Comparison of ENCODE assay signal across 20 cellular contexts in the genomic region with DNA sequence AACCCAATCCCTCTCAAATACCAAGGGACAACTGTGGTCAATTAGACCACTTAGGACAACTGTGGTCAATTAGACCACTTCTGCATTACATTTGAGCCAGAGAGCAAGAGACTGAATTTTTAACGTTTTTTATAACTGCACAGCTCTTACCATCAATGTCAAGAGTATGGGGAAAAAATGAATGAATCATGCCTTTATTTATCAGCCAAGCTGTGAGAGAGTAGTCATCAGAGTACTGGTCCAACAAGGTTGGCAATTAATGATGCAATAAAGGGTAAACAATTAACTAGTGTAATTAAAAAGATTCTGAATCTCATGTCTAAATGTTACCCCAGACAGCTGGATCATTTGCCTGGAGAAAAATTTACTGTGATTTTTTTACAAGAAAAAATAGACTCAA.
A peak's percentile ranks its signal among the peaks of the same experiment; 100 is the strongest.
DNase-seq lines count a peak whose midpoint lies in the region; ATAC-seq, FAIRE-seq and TF ChIP-seq lines count a peak whose summit lies in the region.
"Had no signal": no experiment of that assay in that cellular context is flagged by ENCODE, and none has a peak within 500 bp of the region (broad histone marks: within the 10 kb centered on the region; RNA-seq: fewer than 3 reads in every experiment).

No MANE protein-coding gene starts in this region.

- no peak for TF ChIP-seq CTCF in glutamatergic neuron (IDR thresholded peaks at IDR 0.05; ENCODE audit: partially characterized antibody, unreplicated experiment)
- TF ChIP-seq CTCF in kidney (IDR thresholded peaks at IDR 0.05; ENCODE audit: borderline replicate concordance, extremely low read depth, insufficient read depth), result no peak

- no peak overlapping the region for H3K9ac ChIP-seq in kidney (ENCODE audit: low read length in 2 of 2)

- H3K4me3 ChIP-seq in ACC112 (ENCODE audit: low read depth, low read length), result no peak overlapping the region
- H3K4me3 ChIP-seq in kidney (ENCODE audit: low read length in 2 of 2), result no peak overlapping the region
- H3K4me3 ChIP-seq: Peyer's patch had no signal

- H3K27me3 Mint-ChIP-seq in glutamatergic neuron (ENCODE audit: unreplicated experiment), result peaks cover 5% of the 10 kb centered on the region
- H3K27me3 Mint-ChIP-seq: CD4-positive, alpha-beta memory T cell had no signal

- intact Hi-C loops in kidney (cut with DNase I), result no loop called here

- H3K9me3 Mint-ChIP-seq in glutamatergic neuron (ENCODE audit: unreplicated experiment), result no peaks in the 10 kb centered on the region

- no peak for FAIRE-seq in kidney (lab: Jason Lieb, UNC)
- FAIRE-seq: D721Med, G401.6, GM12891, GM19239 had no signal

- H3K4me1 ChIP-seq in ACC112 (ENCODE audit: control insufficient read depth, insufficient read depth, low read length, unreplicated experiment) (peaks cover 21% of the 10 kb centered on the region), kidney (ENCODE audit: control insufficient read depth in 1 of 2, insufficient read depth in 1 of 2, low read depth in 1 of 2, low read length in 2 of 2) (no peaks in the 10 kb centered on the region)
- H3K4me1 ChIP-seq: Peyer's patch had no signal

- H3K36me3 ChIP-seq in ACC112 (ENCODE audit: insufficient read depth, low read length) (no peaks in the 10 kb centered on the region), kidney (ENCODE audit: control insufficient read depth in 1 of 2, insufficient read depth in 2 of 2, low read length in 2 of 2) (no peaks in the 10 kb centered on the region)
- H3K36me3 ChIP-seq: Peyer's patch had no signal

- H3K27ac ChIP-seq in ACC112 (ENCODE audit: low read depth, low read length) (peak overlapping the region; percentile 62), kidney (ENCODE audit: low read depth in 2 of 2, low read length in 2 of 2) (no peak overlapping the region)
- H3K27ac ChIP-seq: Peyer's patch had no signal

- peak overlapping the region; percentile 48 for H3K4me3 Mint-ChIP-seq in glutamatergic neuron (ENCODE audit: unreplicated experiment)
- H3K4me3 Mint-ChIP-seq: CD4-positive, alpha-beta memory T cell had no signal

- H3K27ac Mint-ChIP-seq in glutamatergic neuron (ENCODE audit: unreplicated experiment), result peak overlapping the region; percentile 95
- H3K27ac Mint-ChIP-seq: CD4-positive, alpha-beta memory T cell had no signal

- H3K4me1 Mint-ChIP-seq in glutamatergic neuron (ENCODE audit: low read depth, unreplicated experiment), result peaks cover 62% of the 10 kb centered on the region
- H3K4me1 Mint-ChIP-seq: CD4-positive, alpha-beta memory T cell had no signal

- no peak overlapping the region for H2AFZ ChIP-seq in ACC112 (ENCODE audit: low read length, unreplicated experiment)

- ATAC-seq in SK-N-SH treated with all-trans-retinoic acid at 6 μM for 48 hours, result 0 out of 3 replicates have a peak, but pooled peaks have one; percentile 9

- peaks cover 7% of the 10 kb centered on the region for H3K79me2 ChIP-seq in ACC112 (ENCODE audit: control insufficient read depth, insufficient read depth, low read length, unreplicated experiment)

- no peaks in the 10 kb centered on the region for H3K36me3 Mint-ChIP-seq in glutamatergic neuron (ENCODE audit: unreplicated experiment)
- H3K36me3 Mint-ChIP-seq: CD4-positive, alpha-beta memory T cell had no signal

- no peaks in the 10 kb centered on the region for H3K27me3 ChIP-seq in ACC112 (ENCODE audit: insufficient read depth, low read length)
- H3K27me3 ChIP-seq: BE2C, Peyer's patch had no signal

- DNase-seq in HCEC 1CT (peak; percentile 51), glutamatergic neuron (no peak), NOMO-1 (lab: John Stamatoyannopoulos, UW; ENCODE audit: unreplicated experiment in 2 of 2) (no peak), AG08396 (ENCODE audit: low spot score) (no peak), kidney (no peak)
- DNase-seq: BE2C; CD4-positive, alpha-beta memory T cell; DMS79 treated with DMSO at 0.1 percent for 48 hours; Kasumi-1; NCI-H146; NCI-H446; NCI-H748 treated with DMSO at 0.1 percent for 48 hours; Peyer's patch; Right ventricle myocardium superior had no signal

- H3K9me3 ChIP-seq in kidney (ENCODE audit: control insufficient read depth in 1 of 2, low read length in 2 of 2), result no peaks in the 10 kb centered on the region
- H3K9me3 ChIP-seq: BE2C, Peyer's patch had no signal

TF ChIP-seq in SK-N-SH treated with all-trans-retinoic acid at 6 μM for 48 hours, 23 proteins besides CTCF, POLR2A, EP300 and RAD21:
- TF ChIP-seq, protein P1, sequence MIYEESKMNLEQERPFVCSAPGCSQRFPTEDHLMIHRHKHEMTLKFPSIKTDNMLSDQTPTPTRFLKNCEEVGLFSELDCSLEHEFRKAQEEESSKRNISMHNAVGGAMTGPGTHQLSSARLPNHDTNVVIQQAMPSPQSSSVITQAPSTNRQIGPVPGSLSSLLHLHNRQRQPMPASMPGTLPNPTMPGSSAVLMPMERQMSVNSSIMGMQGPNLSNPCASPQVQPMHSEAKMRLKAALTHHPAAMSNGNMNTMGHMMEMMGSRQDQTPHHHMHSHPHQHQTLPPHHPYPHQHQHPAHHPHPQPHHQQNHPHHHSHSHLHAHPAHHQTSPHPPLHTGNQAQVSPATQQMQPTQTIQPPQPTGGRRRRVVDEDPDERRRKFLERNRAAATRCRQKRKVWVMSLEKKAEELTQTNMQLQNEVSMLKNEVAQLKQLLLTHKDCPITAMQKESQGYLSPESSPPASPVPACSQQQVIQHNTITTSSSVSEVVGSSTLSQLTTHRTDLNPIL (CRISPR knock-in tag; IDR thresholded peaks at IDR 0.05; ENCODE audit: low read depth), result no peak
- TF ChIP-seq ISL1 (CRISPR knock-in tag; IDR thresholded peaks at IDR 0.05), result no peak
- no peak for TF ChIP-seq ZNF565 (CRISPR knock-in tag; conservative IDR thresholded peaks at IDR 0.05; ENCODE audit: low read depth)
- no peak for TF ChIP-seq ZNF8 (CRISPR knock-in tag; IDR thresholded peaks at IDR 0.05)
- no peak for TF ChIP-seq BACH2 (CRISPR knock-in tag; IDR thresholded peaks at IDR 0.05; ENCODE audit: borderline replicate concordance)
- TF ChIP-seq ESRRG (CRISPR knock-in tag; IDR thresholded peaks at IDR 0.05), result no peak
- TF ChIP-seq CSDC2 (CRISPR knock-in tag; IDR thresholded peaks at IDR 0.05), result no peak
- no peak for TF ChIP-seq SNAI2 (CRISPR knock-in tag; IDR thresholded peaks at IDR 0.05)
- TF ChIP-seq, protein P2, sequence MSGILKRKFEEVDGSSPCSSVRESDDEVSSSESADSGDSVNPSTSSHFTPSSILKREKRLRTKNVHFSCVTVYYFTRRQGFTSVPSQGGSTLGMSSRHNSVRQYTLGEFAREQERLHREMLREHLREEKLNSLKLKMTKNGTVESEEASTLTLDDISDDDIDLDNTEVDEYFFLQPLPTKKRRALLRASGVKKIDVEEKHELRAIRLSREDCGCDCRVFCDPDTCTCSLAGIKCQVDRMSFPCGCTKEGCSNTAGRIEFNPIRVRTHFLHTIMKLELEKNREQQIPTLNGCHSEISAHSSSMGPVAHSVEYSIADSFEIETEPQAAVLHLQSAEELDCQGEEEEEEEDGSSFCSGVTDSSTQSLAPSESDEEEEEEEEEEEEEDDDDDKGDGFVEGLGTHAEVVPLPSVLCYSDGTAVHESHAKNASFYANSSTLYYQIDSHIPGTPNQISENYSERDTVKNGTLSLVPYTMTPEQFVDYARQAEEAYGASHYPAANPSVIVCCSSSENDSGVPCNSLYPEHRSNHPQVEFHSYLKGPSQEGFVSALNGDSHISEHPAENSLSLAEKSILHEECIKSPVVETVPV (CRISPR knock-in tag; IDR thresholded peaks at IDR 0.05), result no peak
- TF ChIP-seq RARB (CRISPR knock-in tag; IDR thresholded peaks at IDR 0.05), result no peak
- no peak for TF ChIP-seq TCF4 (CRISPR knock-in tag; IDR thresholded peaks at IDR 0.05; ENCODE audit: borderline replicate concordance)
- no peak for TF ChIP-seq GLIS3 (CRISPR knock-in tag; IDR thresholded peaks at IDR 0.05)
- TF ChIP-seq ARNTL (CRISPR knock-in tag; IDR thresholded peaks at IDR 0.05; ENCODE audit: borderline replicate concordance, low read depth), result no peak
- no peak for TF ChIP-seq OSR1 (CRISPR knock-in tag; IDR thresholded peaks at IDR 0.05)
- no peak for TF ChIP-seq ZFP3 (CRISPR knock-in tag; IDR thresholded peaks at IDR 0.05)
- TF ChIP-seq PPARA (CRISPR knock-in tag; IDR thresholded peaks at IDR 0.05; ENCODE audit: borderline replicate concordance), result no peak
